In genomic region chr12:51910168-51910567, GRCh38 we compare ENCODE assay signal across 20 cellular contexts. TPM values are rescaled to one million over a fixed set of nuclear protein-coding genes. Genes with fewer than 3 reads are reported as not detected.
DNase-seq lines count a peak whose midpoint lies in the region; ATAC-seq and TF ChIP-seq lines count a peak whose summit lies in the region.
"Had no signal": no experiment of that assay in that cellular context is flagged by ENCODE, and none has a peak within 500 bp of the region (broad histone marks: within the 10 kb centered on the region; RNA-seq: fewer than 3 reads in every experiment).

No MANE protein-coding gene starts in this region.

- H3K4me2 ChIP-seq in mesenchymal stem cell (ENCODE audit: low read length, poor library complexity, severe bottlenecking), result no peak overlapping the region

- H3K14ac ChIP-seq in mesenchymal stem cell (ENCODE audit: low read length in 2 of 2), result no peak overlapping the region

- peaks cover 4% of the 10 kb centered on the region; the same call in 1 of the 2 replicates for H3K27me3 Mint-ChIP-seq in HFFc6 (ENCODE audit: insufficient read depth)
- peaks cover 38% of the 10 kb centered on the region for H3K27me3 Mint-ChIP-seq in CD4-positive, alpha-beta T cell

- no peak for TF ChIP-seq CTCF in HFFc6 (IDR thresholded peaks at IDR 0.05)
- no peak for TF ChIP-seq CTCF in esophagus muscularis mucosa (IDR thresholded peaks at IDR 0.05)
- TF ChIP-seq CTCF in suprapubic skin (IDR thresholded peaks at IDR 0.05), result no peak
- no peak for TF ChIP-seq CTCF in CD4-positive, alpha-beta T cell (IDR thresholded peaks at IDR 0.05)

- H2BK5ac ChIP-seq in mesenchymal stem cell (ENCODE audit: low read depth, low read length, poor library complexity, severe bottlenecking), result no peak overlapping the region

- peaks cover 52% of the 10 kb centered on the region for H3K4me1 Mint-ChIP-seq in HFFc6 (ENCODE audit: low read depth)
- no peaks in the 10 kb centered on the region for H3K4me1 Mint-ChIP-seq in CD4-positive, alpha-beta T cell (ENCODE audit: low read depth)
- H3K4me1 Mint-ChIP-seq: activated B cell treated with CpG ODN at 0.5 μM for 24 hours had no signal

- no peaks in the 10 kb centered on the region for H3K9me3 Mint-ChIP-seq in HFFc6
- H3K9me3 Mint-ChIP-seq in CD4-positive, alpha-beta T cell, result no peaks in the 10 kb centered on the region
- H3K9me3 Mint-ChIP-seq: activated B cell treated with CpG ODN at 0.5 μM for 24 hours, nephron progenitor cell had no signal

- H3K18ac ChIP-seq in mesenchymal stem cell (ENCODE audit: low read depth in 1 of 2, low read length in 2 of 2), result peak overlapping the region; percentile 81 to 91

- H3K27me3 ChIP-seq in esophagus muscularis mucosa, result peaks cover 0 to 64% (median 14%) of the 10 kb centered on the region in 4 donors
- peaks cover 0 to 4% of the 10 kb centered on the region in 2 experiments for H3K27me3 ChIP-seq in mesenchymal stem cell (ENCODE audit: control insufficient read depth in 1 of 2, insufficient read depth in 1 of 2, low read length in 2 of 2)
- peaks cover 11% of the 10 kb centered on the region for H3K27me3 ChIP-seq in suprapubic skin
- H3K27me3 ChIP-seq in CD4-positive, alpha-beta T cell (ENCODE audit: control insufficient read depth, insufficient read depth, low read length), result peaks cover 34% of the 10 kb centered on the region

- POLR2A ChIA-PET in CD4-positive, alpha-beta T cell (lab: Charles Lee), result no interaction called here

- H3K36me3 Mint-ChIP-seq in HFFc6 (ENCODE audit: low read depth), result no peaks in the 10 kb centered on the region
- no peaks in the 10 kb centered on the region for H3K36me3 Mint-ChIP-seq in CD4-positive, alpha-beta T cell (ENCODE audit: low read depth)

- H3K9me3 ChIP-seq in esophagus muscularis mucosa (no peaks in the 10 kb centered on the region), mesenchymal stem cell (ENCODE audit: control insufficient read depth, low read length) (no peaks in the 10 kb centered on the region), suprapubic skin (no peaks in the 10 kb centered on the region)
- H3K9me3 ChIP-seq in CD4-positive, alpha-beta T cell (ENCODE audit: control insufficient read depth, low read length), result no peaks in the 10 kb centered on the region

- H3K4me3 ChIP-seq in esophagus muscularis mucosa (peak overlapping the region in 2 of 4 donors; percentile 13 to 24), mesenchymal stem cell (ENCODE audit: insufficient read depth in 1 of 2, low read depth in 1 of 2, low read length in 2 of 2) (peak overlapping the region in 1 of 2 experiments; percentile 95), suprapubic skin (peak overlapping the region; percentile 11)

- peak overlapping the region; percentile 19 for H2BK120ac ChIP-seq in mesenchymal stem cell (ENCODE audit: low read depth, low read length)

- TF ChIP-seq EP300 in esophagus muscularis mucosa (IDR thresholded peaks at IDR 0.05), result no peak
- TF ChIP-seq EP300 in suprapubic skin (IDR thresholded peaks at IDR 0.05), result no peak

- TF ChIP-seq POLR2A in esophagus muscularis mucosa (IDR thresholded peaks at IDR 0.05; ENCODE audit: low read depth) (no peak), suprapubic skin (IDR thresholded peaks at IDR 0.05) (no peak)

- H3K4ac ChIP-seq in mesenchymal stem cell (ENCODE audit: low read depth in 1 of 2, low read length in 2 of 2), result peak overlapping the region; percentile 37 to 88

- WGBS in esophagus muscularis mucosa, result 78% methylated on average over 6 of the region's 6 CpGs
- WGBS in mesenchymal stem cell, result 76% methylated on average over 6 of the region's 6 CpGs
- WGBS in suprapubic skin, result 71% methylated on average over 6 of the region's 6 CpGs

- peaks cover 0 to 25% (median 4%) of the 10 kb centered on the region in 4 donors for H3K36me3 ChIP-seq in esophagus muscularis mucosa
- peaks cover 0 to 30% of the 10 kb centered on the region in 2 experiments for H3K36me3 ChIP-seq in mesenchymal stem cell (ENCODE audit: control insufficient read depth in 1 of 2, insufficient read depth in 2 of 2, low read depth in 1 of 2, low read length in 2 of 2)
- peaks cover 3% of the 10 kb centered on the region for H3K36me3 ChIP-seq in suprapubic skin

- H3K9ac ChIP-seq in mesenchymal stem cell (ENCODE audit: low read length), result peak overlapping the region; percentile 95

- H2BK12ac ChIP-seq in mesenchymal stem cell (ENCODE audit: low read length in 2 of 2), result peak overlapping the region; percentile 53 to 86

- peak overlapping the region in 1 of 2 experiments; percentile 77 for H3K23ac ChIP-seq in mesenchymal stem cell (ENCODE audit: low read length in 2 of 2)

- intact Hi-C loops in esophagus muscularis mucosa (cut with DNase I), result no loop called here
- intact Hi-C loops in CD4-positive, alpha-beta T cell (cut with DNase I, micrococcal nuclease), result no loop called here

- DNase-seq in HFFc6, result no peak
- no peak for DNase-seq in esophagus muscularis mucosa (ENCODE audit: extremely low spot score)
- DNase-seq in mesenchymal stem cell, result no peak
- DNase-seq in suprapubic skin (ENCODE audit: low spot score in 2 of 2), result peak in 1 of 2 donors; percentile 45
- no peak for DNase-seq in MV-4-11 (lab: John Stamatoyannopoulos, UW)
- no peak for DNase-seq in Ammon's horn (ENCODE audit: low spot score)
- DNase-seq in CD4-positive, alpha-beta T cell, result no peak
- DNase-seq: activated B cell treated with CpG ODN at 0.5 μM for 24 hours; DMS79 treated with DMSO at 0.1 percent for 48 hours; effector memory CD4-positive, alpha-beta T cell; glutamatergic neuron; HCEC 1CT; NCI-H187 treated with DMSO at 0.1 percent for 48 hours; NCI-H526; nephron progenitor cell; stimulated activated naive CD4-positive, alpha-beta T cell treated with Interleukin-2 at 50 U/mL for 16 hours had no signal

- H2BK15ac ChIP-seq in mesenchymal stem cell (ENCODE audit: low read depth, poor library complexity, severe bottlenecking), result no peak overlapping the region

- peak overlapping the region; percentile 70 for H4K91ac ChIP-seq in mesenchymal stem cell (ENCODE audit: low read length)

- CTCF ChIA-PET in CD4-positive, alpha-beta T cell (lab: Charles Lee), result no interaction called here

- peak overlapping the region; percentile 10 to 87 (median 53) for H3K27ac ChIP-seq in esophagus muscularis mucosa (replicated peaks in 1 of 4)
- no peak overlapping the region for H3K27ac ChIP-seq in mesenchymal stem cell (ENCODE audit: low read length, poor library complexity, severe bottlenecking)
- H3K27ac ChIP-seq in suprapubic skin, result no peak overlapping the region
- H3K27ac ChIP-seq in CD4-positive, alpha-beta T cell (ENCODE audit: low read depth, low read length), result no peak overlapping the region
- H3K27ac ChIP-seq: C4-2B had no signal

- H3K4me1 ChIP-seq in esophagus muscularis mucosa, result peaks cover 45 to 84% (median 75%) of the 10 kb centered on the region in 4 donors
- peaks cover 8% of the 10 kb centered on the region for H3K4me1 ChIP-seq in mesenchymal stem cell (ENCODE audit: control insufficient read depth, insufficient read depth, low read depth, low read length)
- peaks cover 83% of the 10 kb centered on the region for H3K4me1 ChIP-seq in suprapubic skin

- H2AFZ ChIP-seq in mesenchymal stem cell (ENCODE audit: low read depth, low read length), result no peak overlapping the region

- no peaks in the 10 kb centered on the region for H3K79me1 ChIP-seq in mesenchymal stem cell (replicated peaks; ENCODE audit: low read length, poor library complexity, severe bottlenecking)

- no peak overlapping the region for H2AK5ac ChIP-seq in mesenchymal stem cell (ENCODE audit: low read length, severe bottlenecking)

- H4K8ac ChIP-seq in mesenchymal stem cell (ENCODE audit: low read length), result peak overlapping the region; percentile 79

- H3K4me3 Mint-ChIP-seq in HFFc6, result peak overlapping the region; percentile 52; the same call in 1 of the 2 replicates
- no peak overlapping the region for H3K4me3 Mint-ChIP-seq in CD4-positive, alpha-beta T cell
- H3K4me3 Mint-ChIP-seq: activated B cell treated with CpG ODN at 0.5 μM for 24 hours, nephron progenitor cell had no signal

- no peak overlapping the region for H3K27ac Mint-ChIP-seq in HFFc6
- H3K27ac Mint-ChIP-seq in CD4-positive, alpha-beta T cell, result no peak overlapping the region
- H3K27ac Mint-ChIP-seq: activated B cell treated with CpG ODN at 0.5 μM for 24 hours, nephron progenitor cell had no signal

- no peak for ATAC-seq in HG02840 (IDR thresholded peaks at IDR 0.05; ENCODE audit: low FRiP score, unreplicated experiment)
- no peak for ATAC-seq in CD4-positive, alpha-beta T cell (ENCODE audit: poor library complexity)
- ATAC-seq: left colon had no signal

RNA-seq across cellular contexts. Expression of gene ACVRL1, which starts 2.9 kb away (rescaled TPM):
- total RNA-seq in HFFc6 (2021; fragmentation: NEBNext Ultra II Directional; extraction: Animal tissue kit (Norgen Biotek cat#: 25700)), result 10 to 100 TPM in 3 of 6 experiments, 1 to 10 TPM in 3; 5.4 to 13.5 (median 10.0) TPM
- 100 to 1,000 TPM; 124 to 149 (median 125) TPM for total RNA-seq in esophagus muscularis mucosa
- polyA plus RNA-seq in mesenchymal stem cell (2013, experiment 1 of 2), result 158 TPM
- polyA plus RNA-seq in mesenchymal stem cell (2013, experiment 2 of 2), result 162 TPM
- total RNA-seq in suprapubic skin, result 10 to 100 TPM; 31.2 to 43.4 (median 39.0) TPM
- not detected for total RNA-seq in CD4-positive, alpha-beta T cell
- total RNA-seq: activated B cell treated with CpG ODN at 0.5 μM for 24 hours had no signal

RNA-seq across cellular contexts. Expression of gene ANKRD33, which starts 22.3 kb away (rescaled TPM):
- not detected for total RNA-seq in HFFc6 (2021; fragmentation: NEBNext Ultra II Directional; extraction: Animal tissue kit (Norgen Biotek cat#: 25700))
- total RNA-seq in esophagus muscularis mucosa (not detected), suprapubic skin (not detected)
- polyA plus RNA-seq in mesenchymal stem cell (2013, experiment 1 of 2), result 3.7 TPM
- 3.2 TPM for polyA plus RNA-seq in mesenchymal stem cell (2013, experiment 2 of 2)
- total RNA-seq in CD4-positive, alpha-beta T cell, result not detected
- total RNA-seq: activated B cell treated with CpG ODN at 0.5 μM for 24 hours, left colon, LHCN-M2 had no signal

RNA-seq across cellular contexts. Expression of gene ACVR1B, which starts 41.3 kb away (rescaled TPM):
- total RNA-seq in HFFc6 (2021; fragmentation: NEBNext Ultra II Directional; extraction: Animal tissue kit (Norgen Biotek cat#: 25700)), result 10 to 100 TPM; 13.1 to 15.2 (median 14.0) TPM
- total RNA-seq in esophagus muscularis mucosa (10 to 100 TPM in 3 of 4 donors, 1 to 10 TPM in 1; 9.1 to 22.4 (median 13.9) TPM), suprapubic skin (100 to 1,000 TPM in 1 of 4 donors, 10 to 100 TPM in 3; 40.5 to 103 (median 57.3) TPM)
- 13.6 TPM for polyA plus RNA-seq in mesenchymal stem cell (2013, experiment 1 of 2)
- polyA plus RNA-seq in mesenchymal stem cell (2013, experiment 2 of 2), result 13.2 TPM
- 10 to 100 TPM; 14.2 to 14.5 TPM for total RNA-seq in CD4-positive, alpha-beta T cell

Comparison
In these comparisons a context has a peak if more than half of its experiments do, and no peak if none do; other contexts are left out.
1. H3K27ac ChIP-seq: peak in esophagus muscularis mucosa (4 of 4); none in mesenchymal stem cell (single experiment), suprapubic skin (single experiment) and CD4-positive, alpha-beta T cell (single experiment).
2. RNA of gene ACVRL1, which starts 2.9 kb away (total RNA-seq): 124 to 149 TPM in esophagus muscularis mucosa, 31.2 to 43.4 TPM in suprapubic skin and 5.4 to 13.5 TPM in HFFc6; not detected in CD4-positive, alpha-beta T cell; every median in the first group is over 4 times any median in the second.